ENCODE assay signal across 1 cellular context in genomic region chr2:108220942-108221541, GRCh38.
A peak's percentile ranks its signal among the peaks of the same experiment; 100 is the strongest.
TF ChIP-seq lines count a peak whose summit lies in the region.

No MANE protein-coding gene starts in this region.

TF ChIP-seq in Ishikawa, 13 proteins besides CTCF, POLR2A, EP300 and RAD21 (continued from another document):
- TF ChIP-seq, protein P1, sequence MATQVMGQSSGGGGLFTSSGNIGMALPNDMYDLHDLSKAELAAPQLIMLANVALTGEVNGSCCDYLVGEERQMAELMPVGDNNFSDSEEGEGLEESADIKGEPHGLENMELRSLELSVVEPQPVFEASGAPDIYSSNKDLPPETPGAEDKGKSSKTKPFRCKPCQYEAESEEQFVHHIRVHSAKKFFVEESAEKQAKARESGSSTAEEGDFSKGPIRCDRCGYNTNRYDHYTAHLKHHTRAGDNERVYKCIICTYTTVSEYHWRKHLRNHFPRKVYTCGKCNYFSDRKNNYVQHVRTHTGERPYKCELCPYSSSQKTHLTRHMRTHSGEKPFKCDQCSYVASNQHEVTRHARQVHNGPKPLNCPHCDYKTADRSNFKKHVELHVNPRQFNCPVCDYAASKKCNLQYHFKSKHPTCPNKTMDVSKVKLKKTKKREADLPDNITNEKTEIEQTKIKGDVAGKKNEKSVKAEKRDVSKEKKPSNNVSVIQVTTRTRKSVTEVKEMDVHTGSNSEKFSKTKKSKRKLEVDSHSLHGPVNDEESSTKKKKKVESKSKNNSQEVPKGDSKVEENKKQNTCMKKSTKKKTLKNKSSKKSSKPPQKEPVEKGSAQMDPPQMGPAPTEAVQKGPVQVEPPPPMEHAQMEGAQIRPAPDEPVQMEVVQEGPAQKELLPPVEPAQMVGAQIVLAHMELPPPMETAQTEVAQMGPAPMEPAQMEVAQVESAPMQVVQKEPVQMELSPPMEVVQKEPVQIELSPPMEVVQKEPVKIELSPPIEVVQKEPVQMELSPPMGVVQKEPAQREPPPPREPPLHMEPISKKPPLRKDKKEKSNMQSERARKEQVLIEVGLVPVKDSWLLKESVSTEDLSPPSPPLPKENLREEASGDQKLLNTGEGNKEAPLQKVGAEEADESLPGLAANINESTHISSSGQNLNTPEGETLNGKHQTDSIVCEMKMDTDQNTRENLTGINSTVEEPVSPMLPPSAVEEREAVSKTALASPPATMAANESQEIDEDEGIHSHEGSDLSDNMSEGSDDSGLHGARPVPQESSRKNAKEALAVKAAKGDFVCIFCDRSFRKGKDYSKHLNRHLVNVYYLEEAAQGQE (IDR thresholded peaks at IDR 0.05; ENCODE audit: low read depth) = no peak
- peak; percentile 31; the same call in 1 of the 2 replicates for TF ChIP-seq TEAD4 (IDR thresholded peaks at IDR 0.05)
